In genomic region chr17:231966-232807, GRCh38 we compare ENCODE assay signal across 16 cellular contexts. TPM values are rescaled to one million over a fixed set of nuclear protein-coding genes. Genes with fewer than 3 reads are reported as not detected.
DNase-seq lines count a peak whose midpoint lies in the region; ATAC-seq, FAIRE-seq and TF ChIP-seq lines count a peak whose summit lies in the region.
"Had no signal": no experiment of that assay in that cellular context is flagged by ENCODE, and none has a peak within 500 bp of the region (broad histone marks: within the 10 kb centered on the region; RNA-seq: fewer than 3 reads in every experiment).

No MANE protein-coding gene starts in this region.

- H3K27ac Mint-ChIP-seq in brain = peak overlapping the region in 4 of 5 experiments; percentile 44 to 91 (median 78)
- no peak overlapping the region for H3K27ac Mint-ChIP-seq in endodermal cell
- no peak overlapping the region for H3K27ac Mint-ChIP-seq in activated naive CD4-positive, alpha-beta T cell treated with anti-CD3 and anti-CD28 coated beads for 36 hours
- H3K27ac Mint-ChIP-seq: activated CD4-positive, alpha-beta T cell treated with anti-CD3 and anti-CD28 coated beads, Interleukin-2, amount 10 ng/mL, durations not matched to agents 24 days and 14 days; activated naive CD4-positive, alpha-beta T cell treated with anti-CD3 and anti-CD28 coated beads, Interleukin-2, amount 50 U/mL, for 24 hours had no signal

- no peak overlapping the region for H3K9ac ChIP-seq in HepG2 (ENCODE audit: insufficient read depth, low read depth, low read length)
- no peak overlapping the region for H3K9ac ChIP-seq in endodermal cell (ENCODE audit: extremely low read depth, low read length, poor library complexity, severe bottlenecking)

- H3K9me3 Mint-ChIP-seq in brain (no peaks in the 10 kb centered on the region), endodermal cell (no peaks in the 10 kb centered on the region)
- no peaks in the 10 kb centered on the region for H3K9me3 Mint-ChIP-seq in activated naive CD4-positive, alpha-beta T cell treated with anti-CD3 and anti-CD28 coated beads for 36 hours
- H3K9me3 Mint-ChIP-seq: activated CD4-positive, alpha-beta T cell treated with anti-CD3 and anti-CD28 coated beads, Interleukin-2, amount 10 ng/mL, durations not matched to agents 24 days and 14 days; activated naive CD4-positive, alpha-beta T cell treated with anti-CD3 and anti-CD28 coated beads, Interleukin-2, amount 50 U/mL, for 24 hours; H9 had no signal

- POLR2A ChIA-PET in HepG2 (lab: Yijun Ruan, JAX) = interaction anchor here (0.6 kb wide), 1 partner anchor 13 kb away, joined by 3 read pairs; no protein-coding TSS in a partner anchor

- H3K27me3 Mint-ChIP-seq in brain = peaks cover 7% of the 10 kb centered on the region
- no peaks in the 10 kb centered on the region for H3K27me3 Mint-ChIP-seq in endodermal cell (ENCODE audit: insufficient read depth)
- H3K27me3 Mint-ChIP-seq in activated naive CD4-positive, alpha-beta T cell treated with anti-CD3 and anti-CD28 coated beads for 36 hours (ENCODE audit: low read depth) = no peaks in the 10 kb centered on the region

- H3K9me3 ChIP-seq in HepG2 (ENCODE audit: low read length) (no peaks in the 10 kb centered on the region), gastrocnemius medialis (no peaks in the 10 kb centered on the region), endodermal cell (ENCODE audit: control insufficient read depth, low read length) (no peaks in the 10 kb centered on the region)
- H3K9me3 ChIP-seq: breast epithelium had no signal

- in situ Hi-C loops in HepG2 (cut with HindIII; ENCODE audit: extremely low pct_ligation_motif_present, low pct_unique_long_range_greater_than_20kb) = loop anchor here (10.0 kb wide), 1 partner anchor 63 kb away; no protein-coding TSS in a partner anchor
- in situ Hi-C loops in gastrocnemius medialis (cut with MboI; ENCODE audit: low sequenced_read_pairs in 4 of 4) = no loop called here

- no peak overlapping the region for H2AFZ ChIP-seq in HepG2 (ENCODE audit: low read length)

- H3K4me1 ChIP-seq in HepG2 (ENCODE audit: insufficient read depth, low read length) (peaks cover 24% of the 10 kb centered on the region), gastrocnemius medialis (no peaks in the 10 kb centered on the region), endodermal cell (ENCODE audit: control insufficient read depth, insufficient read depth, low read length) (no peaks in the 10 kb centered on the region)
- H3K4me1 ChIP-seq: breast epithelium had no signal

- TF ChIP-seq POLR2A in HepG2 (IDR thresholded peaks at IDR 0.05; ENCODE audit: insufficient read depth in 1 of 2, low read depth in 2 of 2, low read length in 2 of 2) (no peak), gastrocnemius medialis (IDR thresholded peaks at IDR 0.05) (no peak)

- H4K20me1 ChIP-seq in HepG2 (ENCODE audit: insufficient read depth, low read length) = peaks cover 2% of the 10 kb centered on the region; the same call in 1 of the 2 replicates

- no peaks in the 10 kb centered on the region for H3K27me3 ChIP-seq in HepG2 (ENCODE audit: control insufficient read depth in 1 of 2, insufficient read depth in 2 of 2, low read length in 2 of 2)
- H3K27me3 ChIP-seq in gastrocnemius medialis = no peaks in the 10 kb centered on the region
- H3K27me3 ChIP-seq in endodermal cell (ENCODE audit: control insufficient read depth, insufficient read depth, low read length, poor library complexity, severe bottlenecking) = no peaks in the 10 kb centered on the region
- H3K27me3 ChIP-seq: breast epithelium had no signal

- H3K4me3 ChIP-seq in HepG2 (replicated peaks in 1 of 3; ENCODE audit: insufficient read depth in 1 of 3, low read depth in 2 of 3, low read length in 3 of 3) (no peak overlapping the region), gastrocnemius medialis (no peak overlapping the region), endodermal cell (ENCODE audit: low read length) (no peak overlapping the region)
- H3K4me3 ChIP-seq: breast epithelium had no signal

- H3K4me3 Mint-ChIP-seq in brain = no peak overlapping the region
- no peak overlapping the region for H3K4me3 Mint-ChIP-seq in endodermal cell
- no peak overlapping the region for H3K4me3 Mint-ChIP-seq in activated naive CD4-positive, alpha-beta T cell treated with anti-CD3 and anti-CD28 coated beads for 36 hours
- H3K4me3 Mint-ChIP-seq: activated CD4-positive, alpha-beta T cell treated with anti-CD3 and anti-CD28 coated beads, Interleukin-2, amount 10 ng/mL, durations not matched to agents 24 days and 14 days; activated naive CD4-positive, alpha-beta T cell treated with anti-CD3 and anti-CD28 coated beads, Interleukin-2, amount 50 U/mL, for 24 hours; H9 had no signal

- no peak overlapping the region for H3K4me2 ChIP-seq in HepG2 (ENCODE audit: low read depth, low read length)

- CTCF ChIA-PET in HepG2 (lab: Yijun Ruan, JAX; ENCODE audit: low intra/inter-chr PET ratio, low total read pairs) = no interaction called here
- CTCF ChIA-PET in activated naive CD4-positive, alpha-beta T cell treated with anti-CD3 and anti-CD28 coated beads for 36 hours (lab: Charles Lee) = no interaction called here

- FAIRE-seq in HepG2 (lab: Jason Lieb, UNC) = no peak
- no peak for FAIRE-seq in urothelium cell line (lab: Jason Lieb, UNC)

- peak; percentile 34 for DNase-seq in GM20000 (ENCODE audit: low spot score)
- DNase-seq in HepG2 (ENCODE audit: low spot score) = no peak
- no peak for DNase-seq in gastrocnemius medialis
- DNase-seq in endodermal cell = no peak
- no peak for DNase-seq in activated naive CD4-positive, alpha-beta T cell treated with anti-CD3 and anti-CD28 coated beads for 36 hours
- DNase-seq in NCI-H2196 (lab: John Stamatoyannopoulos, UW; ENCODE audit: unreplicated experiment) = no peak
- no peak for DNase-seq in urothelium cell line (ENCODE audit: low spot score)
- DNase-seq: activated CD4-positive, alpha-beta T cell treated with anti-CD3 and anti-CD28 coated beads, Interleukin-2, amount 10 ng/mL, durations not matched to agents 24 days and 14 days; effector CD4-positive, alpha-beta T cell; H9; NK-92 treated with Interleukin-12 subunit alpha and Interleukin-12 subunit beta, amount 100 ng/mL, for 24 hours; SIG-M5; T-helper 9 cell had no signal

- WGBS in HepG2 (ENCODE audit: low lambda C conversion rate) = 83% methylated on average over 17 of the region's 24 CpGs
- 90 to 93% methylated on average over 19 to 24 of the region's 24 CpGs for WGBS in endodermal cell (ENCODE audit: insufficient coverage in 1 of 2, insufficient read length in 1 of 2), 2 experiments

- peaks cover 64% of the 10 kb centered on the region for H3K4me1 Mint-ChIP-seq in brain
- H3K4me1 Mint-ChIP-seq in endodermal cell = peaks cover 6% of the 10 kb centered on the region
- H3K4me1 Mint-ChIP-seq in activated naive CD4-positive, alpha-beta T cell treated with anti-CD3 and anti-CD28 coated beads for 36 hours (ENCODE audit: low read depth) = no peaks in the 10 kb centered on the region
- H3K4me1 Mint-ChIP-seq: activated naive CD4-positive, alpha-beta T cell treated with anti-CD3 and anti-CD28 coated beads, Interleukin-2, amount 50 U/mL, for 24 hours had no signal

- TF ChIP-seq RAD21 in HepG2 (CRISPR knock-in tag; IDR thresholded peaks at IDR 0.05) = no peak

- TF ChIP-seq EP300 in HepG2 (IDR thresholded peaks at IDR 0.05; ENCODE audit: low read depth in 2 of 2, low read length in 2 of 2) (no peak), HepG2 (CRISPR knock-in tag; IDR thresholded peaks at IDR 0.05; ENCODE audit: borderline replicate concordance) (no peak)

- H3K36me3 ChIP-seq in HepG2 (replicated peaks in 1 of 2; ENCODE audit: control insufficient read depth in 1 of 2, insufficient read depth in 2 of 2, low read length in 2 of 2) (no peaks in the 10 kb centered on the region), gastrocnemius medialis (no peaks in the 10 kb centered on the region), endodermal cell (ENCODE audit: control insufficient read depth, insufficient read depth, low read length) (no peaks in the 10 kb centered on the region)
- H3K36me3 ChIP-seq: breast epithelium had no signal

- no peaks in the 10 kb centered on the region for H3K36me3 Mint-ChIP-seq in brain
- H3K36me3 Mint-ChIP-seq in endodermal cell (ENCODE audit: low read depth) = no peaks in the 10 kb centered on the region
- no peaks in the 10 kb centered on the region for H3K36me3 Mint-ChIP-seq in activated naive CD4-positive, alpha-beta T cell treated with anti-CD3 and anti-CD28 coated beads for 36 hours (ENCODE audit: low read depth)
- H3K36me3 Mint-ChIP-seq: activated naive CD4-positive, alpha-beta T cell treated with anti-CD3 and anti-CD28 coated beads, Interleukin-2, amount 50 U/mL, for 24 hours had no signal

- no peak for ATAC-seq in HepG2
- ATAC-seq in gastrocnemius medialis = no peak

- no peaks in the 10 kb centered on the region for H3K79me2 ChIP-seq in HepG2 (ENCODE audit: insufficient read depth, low read length)

- TF ChIP-seq CTCF in GM20000 (IDR thresholded peaks at IDR 0.05; ENCODE audit: extremely low read depth, missing control alignments) (no peak), brain (conservative IDR thresholded peaks at IDR 0.05) (no peak), HepG2 (CRISPR knock-in tag; IDR thresholded peaks at IDR 0.05) (no peak), gastrocnemius medialis (IDR thresholded peaks at IDR 0.05 in 4 of 5, conservative IDR thresholded peaks at IDR 0.05 in 1 of 5) (no peak), endodermal cell (conservative IDR thresholded peaks at IDR 0.05) (no peak)

- BruUV-seq in HepG2 (replicated peaks; lab: Mats Ljungman, UMichigan) = no TSS peak

- H3K27ac ChIP-seq in HepG2 (ENCODE audit: extremely low read length, insufficient read depth, low read length) (no peak overlapping the region), gastrocnemius medialis (peak overlapping the region in 3 of 4 donors; percentile 65 to 78 (median 66)), endodermal cell (ENCODE audit: low read depth, low read length) (no peak overlapping the region)

- intact Hi-C loops in HepG2 (cut with micrococcal nuclease; ENCODE audit: unreplicated experiment) (no loop called here), gastrocnemius medialis (cut with DNase I; ENCODE audit: low total_unique reads) (no loop called here)
- intact Hi-C loops in activated naive CD4-positive, alpha-beta T cell treated with anti-CD3 and anti-CD28 coated beads for 36 hours (cut with micrococcal nuclease) = no loop called here

RNA-seq across cellular contexts. Expression of gene DOC2B, which starts 50.7 kb away (rescaled TPM):
- polyA plus RNA-seq in brain (ENCODE audit: insufficient read depth, low read depth, low replicate concordance) (5.5 TPM), HepG2 (2011; rRNA removed) (0.09 and 0.77 TPM in 2 replicates)
- total RNA-seq in HepG2 (2016; rRNA removed; fragmentation: Illumina TruSeq; extraction: Trizol) (0.22 TPM in 1 of 2 replicates, not detected in the other), gastrocnemius medialis (1 to 10 TPM; 1.1 to 4.0 (median 3.8) TPM), endodermal cell (1 to 10 TPM; 1.4 to 2.6 TPM)
- total RNA-seq in HepG2 (2016; cell fraction: cytosol; rRNA removed; fragmentation: Illumina TruSeq; extraction: Trizol; ENCODE audit: low read depth) = 0.09 and 0.30 TPM in 2 replicates
- 0.04 TPM in 1 of 2 replicates, not detected in the other for total RNA-seq in HepG2 (2016; cell fraction: insoluble cytoplasmic fraction; rRNA removed; fragmentation: Illumina TruSeq; extraction: Trizol)
- total RNA-seq in HepG2 (2016; cell fraction: membrane; rRNA removed; fragmentation: Illumina TruSeq; extraction: Trizol) = 0.06 and 0.38 TPM in 2 replicates
- 0.06 TPM in 1 of 2 replicates, not detected in the other for total RNA-seq in HepG2 (2016; cell fraction: nucleus; rRNA removed; fragmentation: Illumina TruSeq; extraction: Trizol)
- polyA plus RNA-seq in HepG2 (2011; cell fraction: cytosol; rRNA removed) = 0.21 and 0.25 TPM in 2 replicates
- 0.31 and 0.33 TPM in 2 replicates for polyA plus RNA-seq in HepG2 (2011; cell fraction: nucleus; rRNA removed)
- polyA plus RNA-seq in HepG2 (2012) = 0.05 and 0.23 TPM in 2 replicates
- 0.08 and 0.34 TPM in 2 replicates for polyA plus RNA-seq in HepG2 (2016; cell fraction: cytosol; fragmentation: Illumina TruSeq; extraction: Trizol; ENCODE audit: low read depth)
- not detected in 2 replicates for polyA plus RNA-seq in HepG2 (2016; cell fraction: insoluble cytoplasmic fraction; fragmentation: Illumina TruSeq; extraction: Trizol; ENCODE audit: low read depth)
- polyA plus RNA-seq in HepG2 (2016; cell fraction: membrane; fragmentation: Illumina TruSeq; extraction: Trizol; ENCODE audit: low read depth) = 0.33 TPM in 1 of 2 replicates, not detected in the other
- 0.22 and 0.36 TPM in 2 replicates for polyA plus RNA-seq in HepG2 (2016; cell fraction: nucleus; fragmentation: Illumina TruSeq; extraction: Trizol; ENCODE audit: insufficient read depth, low read depth)
- polyA minus RNA-seq in HepG2 (2011; rRNA and poly(A)+ RNA removed; ENCODE audit: low replicate concordance) = 0.08 TPM in 1 of 2 replicates, not detected in the other
- 0.40 TPM in 1 of 2 replicates, not detected in the other for polyA minus RNA-seq in HepG2 (2011; cell fraction: cytosol; rRNA and poly(A)+ RNA removed)
- polyA minus RNA-seq in HepG2 (2011; cell fraction: nucleus; rRNA and poly(A)+ RNA removed) = 0.13 TPM in 1 of 2 replicates, not detected in the other
- polyA plus RNA-seq in endodermal cell (2013, experiment 1 of 2) = 4.2 TPM
- 3.7 TPM for polyA plus RNA-seq in endodermal cell (2013, experiment 2 of 2)
- under 1 TPM in 1 of 2 experiments, not detected in 1; 0.14 TPM for total RNA-seq in activated naive CD4-positive, alpha-beta T cell treated with anti-CD3 and anti-CD28 coated beads for 36 hours

Comparison
In these comparisons a context has a peak if more than half of its experiments do, and no peak if none do; other contexts are left out.
1. H3K27ac Mint-ChIP-seq: peak in brain (4 of 5); none in endodermal cell (single experiment) and activated naive CD4-positive, alpha-beta T cell treated with anti-CD3 and anti-CD28 coated beads for 36 hours (single experiment).
2. H3K27ac ChIP-seq: peak in gastrocnemius medialis (3 of 4); none in HepG2 (single experiment) and endodermal cell (single experiment).